Comparison of ENCODE assay signal across 16 cellular contexts in genomic region chr9:76667521-76667957, GRCh38.
A peak's percentile ranks its signal among the peaks of the same experiment; 100 is the strongest.
DNase-seq lines count a peak whose midpoint lies in the region; ATAC-seq and TF ChIP-seq lines count a peak whose summit lies in the region.
"Had no signal": no experiment of that assay in that cellular context is flagged by ENCODE, and none has a peak within 500 bp of the region (broad histone marks: within the 10 kb centered on the region; RNA-seq: fewer than 3 reads in every experiment).

No MANE protein-coding gene starts in this region.

- POLR2A ChIA-PET in CD4-positive, alpha-beta T cell (lab: Charles Lee), result no interaction called here

- no peak overlapping the region for H3K23ac ChIP-seq in mesenchymal stem cell (ENCODE audit: low read length in 2 of 2)

- H2BK5ac ChIP-seq in mesenchymal stem cell (ENCODE audit: low read depth, low read length, poor library complexity, severe bottlenecking), result no peak overlapping the region

- ATAC-seq in CD4-positive, alpha-beta T cell (ENCODE audit: poor library complexity), result no peak
- no peak for ATAC-seq in GM21825 (IDR thresholded peaks at IDR 0.05; ENCODE audit: unreplicated experiment)
- ATAC-seq: esophagus mucosa had no signal

- no peak overlapping the region for H4K91ac ChIP-seq in mesenchymal stem cell (ENCODE audit: low read length)

- no peaks in the 10 kb centered on the region for H3K27me3 ChIP-seq in MG63
- H3K27me3 ChIP-seq in mesenchymal stem cell (ENCODE audit: control insufficient read depth in 1 of 2, insufficient read depth in 1 of 2, low read length in 2 of 2), result no peaks in the 10 kb centered on the region
- H3K27me3 ChIP-seq in CD4-positive, alpha-beta T cell (ENCODE audit: control insufficient read depth, insufficient read depth, low read length), result no peaks in the 10 kb centered on the region

- no peak overlapping the region for H2BK12ac ChIP-seq in mesenchymal stem cell (ENCODE audit: low read length in 2 of 2)

- H3K4me3 ChIP-seq in MG63 (no peak overlapping the region), astrocyte of the spinal cord (ENCODE audit: low read depth, low read length) (no peak overlapping the region), mesenchymal stem cell (ENCODE audit: insufficient read depth in 1 of 2, low read depth in 1 of 2, low read length in 2 of 2) (no peak overlapping the region)

- H3K79me1 ChIP-seq in mesenchymal stem cell (replicated peaks; ENCODE audit: low read length, poor library complexity, severe bottlenecking), result no peaks in the 10 kb centered on the region

- WGBS in mesenchymal stem cell, result 55% methylated on average over 1 of the region's 1 CpG

- no peak overlapping the region for H3K4ac ChIP-seq in mesenchymal stem cell (ENCODE audit: low read depth in 1 of 2, low read length in 2 of 2)

- peak overlapping the region; percentile 49 for H2AK5ac ChIP-seq in mesenchymal stem cell (ENCODE audit: low read length, severe bottlenecking)

- in situ Hi-C loops in astrocyte of the spinal cord (cut with HindIII; ENCODE audit: low sequenced_read_pairs), result no loop called here

- H3K4me3 Mint-ChIP-seq in CD4-positive, alpha-beta T cell, result no peak overlapping the region
- H3K4me3 Mint-ChIP-seq: CD4-positive, CD25-positive, alpha-beta regulatory T cell had no signal

- H3K36me3 ChIP-seq in MG63, result no peaks in the 10 kb centered on the region
- no peaks in the 10 kb centered on the region for H3K36me3 ChIP-seq in mesenchymal stem cell (ENCODE audit: control insufficient read depth in 1 of 2, insufficient read depth in 2 of 2, low read depth in 1 of 2, low read length in 2 of 2)

- no peak overlapping the region for H3K4me2 ChIP-seq in mesenchymal stem cell (ENCODE audit: low read length, poor library complexity, severe bottlenecking)

- no peak overlapping the region for H3K27ac Mint-ChIP-seq in CD4-positive, alpha-beta T cell

- H3K27me3 Mint-ChIP-seq in CD4-positive, alpha-beta T cell, result no peaks in the 10 kb centered on the region

- peak overlapping the region; percentile 45 for H3K27ac ChIP-seq in mesenchymal stem cell (ENCODE audit: low read length, poor library complexity, severe bottlenecking)
- H3K27ac ChIP-seq in CD4-positive, alpha-beta T cell (ENCODE audit: low read depth, low read length), result no peak overlapping the region

- no peak overlapping the region for H3K14ac ChIP-seq in mesenchymal stem cell (ENCODE audit: low read length in 2 of 2)

- no peak overlapping the region for H2BK120ac ChIP-seq in mesenchymal stem cell (ENCODE audit: low read depth, low read length)

- H3K9me3 ChIP-seq in MG63, result no peaks in the 10 kb centered on the region
- no peaks in the 10 kb centered on the region for H3K9me3 ChIP-seq in mesenchymal stem cell (ENCODE audit: control insufficient read depth, low read length)
- H3K9me3 ChIP-seq in CD4-positive, alpha-beta T cell (ENCODE audit: control insufficient read depth, low read length), result no peaks in the 10 kb centered on the region

- H3K18ac ChIP-seq in mesenchymal stem cell (ENCODE audit: low read depth in 1 of 2, low read length in 2 of 2), result no peak overlapping the region

- no peak overlapping the region for H2BK15ac ChIP-seq in mesenchymal stem cell (ENCODE audit: low read depth, poor library complexity, severe bottlenecking)

- no peak for TF ChIP-seq CTCF in astrocyte of the spinal cord (IDR thresholded peaks at IDR 0.05; ENCODE audit: low read depth, low read length)
- TF ChIP-seq CTCF in CD4-positive, alpha-beta T cell (IDR thresholded peaks at IDR 0.05), result no peak

- peak; percentile 77 for DNase-seq in EL
- peak; percentile 66 for DNase-seq in MG63
- peak; percentile 54 for DNase-seq in astrocyte of the spinal cord (ENCODE audit: low read depth, low spot score)
- DNase-seq in mesenchymal stem cell, result peak; percentile 29
- no peak for DNase-seq in NCI-H1092 treated with DMSO at 0.1 percent for 48 hours (lab: John Stamatoyannopoulos, UW)
- DNase-seq in CD4-positive, alpha-beta T cell, result no peak
- DNase-seq in NCI-H2081 treated with DMSO at 0.1 percent for 48 hours (lab: John Stamatoyannopoulos, UW), result no peak
- DNase-seq: activated CD4-positive, alpha-beta T cell treated with anti-CD3 and anti-CD28 coated beads for 1 hour; activated T-cell treated with anti-CD3 and anti-CD28 coated beads, Interleukin-2, amount 50 U/mL, for 48 hours; CD4-positive, CD25-positive, alpha-beta regulatory T cell; MV-4-11; NCI-H526 treated with DMSO at 0.1 percent for 48 hours; retina; SHP77 treated with DMSO at 0.1 percent for 48 hours had no signal

- H3K9me3 Mint-ChIP-seq in CD4-positive, alpha-beta T cell, result no peaks in the 10 kb centered on the region

- peaks cover 9% of the 10 kb centered on the region for H3K4me1 ChIP-seq in mesenchymal stem cell (ENCODE audit: control insufficient read depth, insufficient read depth, low read depth, low read length)

- H3K36me3 Mint-ChIP-seq in CD4-positive, alpha-beta T cell (ENCODE audit: low read depth), result no peaks in the 10 kb centered on the region
- H3K36me3 Mint-ChIP-seq: CD4-positive, CD25-positive, alpha-beta regulatory T cell had no signal

- CTCF ChIA-PET in CD4-positive, alpha-beta T cell (lab: Charles Lee), result no interaction called here

- H4K8ac ChIP-seq in mesenchymal stem cell (ENCODE audit: low read length), result no peak overlapping the region

- intact Hi-C loops in CD4-positive, alpha-beta T cell (cut with DNase I, micrococcal nuclease), result no loop called here

- peak overlapping the region; percentile 38 for H3K9ac ChIP-seq in mesenchymal stem cell (ENCODE audit: low read length)

- no peak overlapping the region for H2AFZ ChIP-seq in mesenchymal stem cell (ENCODE audit: low read depth, low read length)

- H3K4me1 Mint-ChIP-seq in CD4-positive, alpha-beta T cell (ENCODE audit: low read depth), result no peaks in the 10 kb centered on the region

Comparison
In these comparisons a context has a peak if more than half of its experiments do, and no peak if none do; other contexts are left out.
1. DNase-seq: peak in EL (single experiment), MG63 (single experiment), astrocyte of the spinal cord (single experiment) and mesenchymal stem cell (single experiment); none in NCI-H1092 treated with DMSO at 0.1 percent for 48 hours (single experiment), CD4-positive, alpha-beta T cell (0 of 10) and NCI-H2081 treated with DMSO at 0.1 percent for 48 hours (single experiment).